Comparison of ENCODE assay signal across 24 cellular contexts in the genomic region with DNA sequence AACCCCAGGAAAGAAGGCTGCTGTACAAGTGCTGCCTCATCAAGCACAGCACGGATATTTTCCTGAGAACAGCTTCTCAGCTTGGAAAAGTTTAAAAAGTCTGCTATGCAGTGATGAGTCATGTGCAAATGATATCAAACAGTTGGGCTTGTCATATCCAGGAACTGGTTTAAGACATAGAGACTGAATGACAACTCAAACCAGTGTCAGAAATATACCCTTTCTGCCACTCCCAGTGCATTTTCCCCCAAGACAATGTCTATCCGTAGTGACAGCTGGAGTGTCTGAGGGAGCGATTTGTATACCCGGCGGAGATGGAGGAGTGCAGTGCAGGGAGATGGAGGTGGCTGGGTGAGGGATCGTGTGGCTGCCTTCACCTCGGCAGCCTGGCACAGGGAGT. TPM values are rescaled to one million over a fixed set of nuclear protein-coding genes. Genes with fewer than 3 reads are reported as not detected.
A peak's percentile ranks its signal among the peaks of the same experiment; 100 is the strongest.
DNase-seq lines count a peak whose midpoint lies in the region; FAIRE-seq and TF ChIP-seq lines count a peak whose summit lies in the region.
"Had no signal": no experiment of that assay in that cellular context is flagged by ENCODE, and none has a peak within 500 bp of the region (broad histone marks: within the 10 kb centered on the region; RNA-seq: fewer than 3 reads in every experiment).

No MANE protein-coding gene starts in this region.

- FAIRE-seq in urothelium cell line (lab: Jason Lieb, UNC): no peak

- peak overlapping the region; percentile 85 for H3K27ac Mint-ChIP-seq in chondrocyte (ENCODE audit: unreplicated experiment)
- H3K27ac Mint-ChIP-seq: activated naive CD4-positive, alpha-beta T cell treated with anti-CD3 and anti-CD28 coated beads, Interleukin-2, amount 50 U/mL, for 24 hours; activated T-helper 17 cell treated with anti-CD3 and anti-CD28 coated beads, Interleukin-2, amount 50 U/mL, for 72 hours; CD4-positive, alpha-beta memory T cell; stimulated activated memory B cell treated with anti-CD40 and anti-IgM and Interleukin-4, amounts not matched to agents 10 μg/mL and 1 μg/mL and 100 μg/mL, for 72 hours had no signal

- no peak for TF ChIP-seq CTCF in chondrocyte (IDR thresholded peaks at IDR 0.05)

- H3K36me3 Mint-ChIP-seq in chondrocyte (ENCODE audit: low read depth): no peaks in the 10 kb centered on the region
- H3K36me3 Mint-ChIP-seq: activated naive CD4-positive, alpha-beta T cell treated with anti-CD3 and anti-CD28 coated beads, Interleukin-2, amount 50 U/mL, for 24 hours; CD4-positive, alpha-beta memory T cell; stimulated activated memory B cell treated with anti-CD40 and anti-IgM and Interleukin-4, amounts not matched to agents 10 μg/mL and 1 μg/mL and 100 μg/mL, for 72 hours had no signal

- H3K27me3 Mint-ChIP-seq in chondrocyte (ENCODE audit: low read depth): no peaks in the 10 kb centered on the region
- H3K27me3 Mint-ChIP-seq: CD4-positive, alpha-beta memory T cell; stimulated activated memory B cell treated with anti-CD40 and anti-IgM and Interleukin-4, amounts not matched to agents 10 μg/mL and 1 μg/mL and 100 μg/mL, for 72 hours had no signal

- DNase-seq in LHCN-M2 (ENCODE audit: low read depth): peak; percentile 62
- DNase-seq in chondrocyte (ENCODE audit: low spot score): no peak
- peak; percentile 62 for DNase-seq in myocyte (ENCODE audit: low read depth)
- peak; percentile 12 for DNase-seq in urothelium cell line (ENCODE audit: low spot score)
- DNase-seq in NOMO-1 (lab: John Stamatoyannopoulos, UW; ENCODE audit: unreplicated experiment in 2 of 2): no peak
- no peak for DNase-seq in SKM-1 (lab: John Stamatoyannopoulos, UW; ENCODE audit: unreplicated experiment)
- DNase-seq in NCI-H1694 (lab: John Stamatoyannopoulos, UW): no peak
- DNase-seq: activated CD8-positive, alpha-beta memory T cell treated with anti-CD3 and anti-CD28 coated beads, Interleukin-2, amount 50 U/mL, for 4 hours; AML-193; CD4-positive, alpha-beta memory T cell; DMS 273 treated with DMSO at 0.1 percent for 48 hours; effector CD4-positive, alpha-beta T cell; GDM1; Karpas-422; NCI-H1930; NCI-H446; stimulated activated CD4-positive, alpha-beta T cell treated with anti-CD3 and anti-CD28 coated beads, Interleukin-4, amount 100 ng/mL, for 1 hour had no signal

- H3K4me1 Mint-ChIP-seq in chondrocyte (ENCODE audit: low read depth): peaks cover 12% of the 10 kb centered on the region
- H3K4me1 Mint-ChIP-seq: activated naive CD4-positive, alpha-beta T cell treated with anti-CD3 and anti-CD28 coated beads, Interleukin-2, amount 50 U/mL, for 24 hours; activated T-helper 17 cell treated with anti-CD3 and anti-CD28 coated beads, Interleukin-2, amount 50 U/mL, for 72 hours; CD4-positive, alpha-beta memory T cell; stimulated activated memory B cell treated with anti-CD40 and anti-IgM and Interleukin-4, amounts not matched to agents 10 μg/mL and 1 μg/mL and 100 μg/mL, for 72 hours had no signal

- H3K9me3 Mint-ChIP-seq in chondrocyte (ENCODE audit: low read depth): no peaks in the 10 kb centered on the region

- H3K4me3 Mint-ChIP-seq in chondrocyte (ENCODE audit: unreplicated experiment): peak overlapping the region; percentile 42
- H3K4me3 Mint-ChIP-seq: activated naive CD4-positive, alpha-beta T cell treated with anti-CD3 and anti-CD28 coated beads, Interleukin-2, amount 50 U/mL, for 24 hours; activated T-helper 17 cell treated with anti-CD3 and anti-CD28 coated beads, Interleukin-2, amount 50 U/mL, for 72 hours; CD4-positive, alpha-beta memory T cell; stimulated activated memory B cell treated with anti-CD40 and anti-IgM and Interleukin-4, amounts not matched to agents 10 μg/mL and 1 μg/mL and 100 μg/mL, for 72 hours had no signal

RNA-seq across cellular contexts. Expression of a gene that starts 28.2 kb away (rescaled TPM):
- total RNA-seq in LHCN-M2 (2014; rRNA removed) (7.4 and 12.1 TPM in 2 replicates), chondrocyte (31.6 to 46.6 TPM (median 32.1 TPM) in 3 replicates), myocyte (23.0 and 24.0 TPM in 2 replicates)
- polyA plus RNA-seq in LHCN-M2 (2012): 6.3 TPM
- 15.0 TPM for polyA plus RNA-seq in myocyte (2012)
- total RNA-seq: activated T-helper 17 cell treated with anti-CD3 and anti-CD28 coated beads, Interleukin-2, amount 50 U/mL, for 72 hours; CD4-positive, alpha-beta memory T cell; lung microvascular endothelial cell; prostate gland; thoracic aorta had no signal
- polyA plus RNA-seq: CD4-positive, alpha-beta memory T cell; esophagus had no signal

Comparison
In these comparisons a context has a peak if more than half of its experiments do, and no peak if none do; other contexts are left out.
1. DNase-seq: peak in LHCN-M2 (single experiment), myocyte (single experiment) and urothelium cell line (single experiment); none in chondrocyte (single experiment), NOMO-1 (0 of 2), SKM-1 (single experiment) and NCI-H1694 (single experiment).